ENCODE assay signal across 1 cellular context in the genomic region with DNA sequence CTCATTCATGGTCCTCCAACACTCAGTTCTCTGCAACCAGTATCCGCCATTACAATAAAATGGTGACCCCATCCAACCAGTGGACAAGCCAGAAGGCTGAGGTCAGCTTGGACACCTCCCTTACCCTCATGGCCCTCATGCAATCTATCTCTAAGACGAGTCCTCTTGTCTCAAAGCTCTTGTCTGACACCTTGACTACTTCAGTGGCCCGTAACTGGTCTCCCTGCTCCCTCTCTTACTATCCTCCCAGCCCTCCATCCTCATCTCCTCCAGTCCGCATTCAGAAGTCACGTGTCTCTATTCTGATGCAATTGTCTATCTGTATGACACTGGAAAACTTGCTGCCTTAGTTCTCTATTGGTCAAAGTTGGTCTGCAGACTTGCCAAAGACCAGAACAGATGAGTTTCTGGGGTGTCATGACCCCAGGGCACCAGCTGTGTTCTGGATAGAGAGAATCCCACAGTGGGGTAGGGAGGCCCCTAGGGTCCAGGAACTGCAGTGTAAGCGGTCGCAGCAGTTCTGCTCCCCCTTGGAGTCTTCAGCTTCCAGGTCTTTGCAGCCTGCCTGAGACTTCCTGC.
TF ChIP-seq lines count a peak whose summit lies in the region.

No MANE protein-coding gene starts in this region.

TF ChIP-seq in K562, 482 proteins besides CTCF, POLR2A, EP300 and RAD21 (continued from another document and continues in another):
- no peak for TF ChIP-seq CBX3 (IDR thresholded peaks at IDR 0.05; ENCODE audit: borderline replicate concordance in 1 of 2, low read length in 2 of 2)
- no peak for TF ChIP-seq E2F5 (CRISPR knock-in tag; IDR thresholded peaks at IDR 0.05)
- no peak for TF ChIP-seq PREB (CRISPR knock-in tag; IDR thresholded peaks at IDR 0.05)
- TF ChIP-seq ZNF76 (CRISPR knock-in tag; IDR thresholded peaks at IDR 0.05; ENCODE audit: borderline replicate concordance), result no peak
- TF ChIP-seq TAF9B (IDR thresholded peaks at IDR 0.05; ENCODE audit: partially characterized antibody), result peak; percentile 44
- TF ChIP-seq HCFC1 (IDR thresholded peaks at IDR 0.05; ENCODE audit: low read depth, low read length), result 0 out of 2 replicates have a peak, but pooled peaks have one; percentile 4
- TF ChIP-seq MLX (CRISPR knock-in tag; conservative IDR thresholded peaks at IDR 0.05), result no peak
- TF ChIP-seq E2F3 (CRISPR knock-in tag; IDR thresholded peaks at IDR 0.05), result no peak
- no peak for TF ChIP-seq TEAD1 (CRISPR knock-in tag; IDR thresholded peaks at IDR 0.05)
- TF ChIP-seq NFIC (IDR thresholded peaks at IDR 0.05), result no peak
- TF ChIP-seq SUPT5H (IDR thresholded peaks at IDR 0.05), result no peak
- no peak for TF ChIP-seq MECOM (CRISPR knock-in tag; IDR thresholded peaks at IDR 0.05)
- no peak for TF ChIP-seq TCF7L2 (IDR thresholded peaks at IDR 0.05; ENCODE audit: low read depth, low read length)
- TF ChIP-seq KAT8 (IDR thresholded peaks at IDR 0.05; ENCODE audit: low read depth), result no peak
- TF ChIP-seq ILF3 (IDR thresholded peaks at IDR 0.05; ENCODE audit: borderline replicate concordance), result no peak
- TF ChIP-seq PHF21A (IDR thresholded peaks at IDR 0.05; ENCODE audit: borderline replicate concordance, low read depth), result no peak
- no peak for TF ChIP-seq SREBF1 (IDR thresholded peaks at IDR 0.05; ENCODE audit: borderline replicate concordance, low read depth, low read length)
- no peak for TF ChIP-seq PHTF2 (CRISPR knock-in tag; IDR thresholded peaks at IDR 0.05)
- TF ChIP-seq PRPF4 (IDR thresholded peaks at IDR 0.05; ENCODE audit: insufficient read depth, low read depth, low read length, poor library complexity, severe bottlenecking), result no peak
- no peak for TF ChIP-seq CBX2 (IDR thresholded peaks at IDR 0.05; ENCODE audit: insufficient read depth, low read length, poor library complexity, severe bottlenecking)
- no peak for TF ChIP-seq DIDO1 (tag; IDR thresholded peaks at IDR 0.05; ENCODE audit: low read depth)
- TF ChIP-seq, protein P1, sequence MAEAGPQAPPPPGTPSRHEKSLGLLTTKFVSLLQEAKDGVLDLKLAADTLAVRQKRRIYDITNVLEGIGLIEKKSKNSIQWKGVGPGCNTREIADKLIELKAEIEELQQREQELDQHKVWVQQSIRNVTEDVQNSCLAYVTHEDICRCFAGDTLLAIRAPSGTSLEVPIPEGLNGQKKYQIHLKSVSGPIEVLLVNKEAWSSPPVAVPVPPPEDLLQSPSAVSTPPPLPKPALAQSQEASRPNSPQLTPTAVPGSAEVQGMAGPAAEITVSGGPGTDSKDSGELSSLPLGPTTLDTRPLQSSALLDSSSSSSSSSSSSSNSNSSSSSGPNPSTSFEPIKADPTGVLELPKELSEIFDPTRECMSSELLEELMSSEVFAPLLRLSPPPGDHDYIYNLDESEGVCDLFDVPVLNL (CRISPR knock-in tag; IDR thresholded peaks at IDR 0.05; ENCODE audit: low read depth), result no peak
- no peak for TF ChIP-seq ZNF707 (CRISPR knock-in tag; conservative IDR thresholded peaks at IDR 0.05)
- TF ChIP-seq, protein P2, sequence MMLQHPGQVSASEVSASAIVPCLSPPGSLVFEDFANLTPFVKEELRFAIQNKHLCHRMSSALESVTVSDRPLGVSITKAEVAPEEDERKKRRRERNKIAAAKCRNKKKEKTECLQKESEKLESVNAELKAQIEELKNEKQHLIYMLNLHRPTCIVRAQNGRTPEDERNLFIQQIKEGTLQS (IDR thresholded peaks at IDR 0.05), result peak; percentile 96
- TF ChIP-seq, protein P2 (CRISPR knock-in tag; conservative IDR thresholded peaks at IDR 0.05), result no peak
- no peak for TF ChIP-seq KAT7 (CRISPR knock-in tag; IDR thresholded peaks at IDR 0.05; ENCODE audit: borderline replicate concordance)
- no peak for TF ChIP-seq SMARCA5 (IDR thresholded peaks at IDR 0.05)
- TF ChIP-seq CBX8 (IDR thresholded peaks at IDR 0.05; ENCODE audit: borderline replicate concordance, extremely low read depth, low read depth, low read length, poor library complexity, severe bottlenecking), result no peak
- TF ChIP-seq PPARD (CRISPR knock-in tag; IDR thresholded peaks at IDR 0.05), result no peak
- peak; percentile 69 for TF ChIP-seq JUND (IDR thresholded peaks at IDR 0.05; ENCODE audit: borderline replicate concordance, low read depth, low read length)
- peak; percentile 66; the same call in 1 of the 3 replicates for TF ChIP-seq JUND (tag; IDR thresholded peaks at IDR 0.05; ENCODE audit: borderline replicate concordance, low read depth, low read length)
- no peak for TF ChIP-seq THRAP3 (IDR thresholded peaks at IDR 0.05; ENCODE audit: borderline replicate concordance)
- no peak for TF ChIP-seq MYBL2 (IDR thresholded peaks at IDR 0.05; ENCODE audit: low read depth)
- TF ChIP-seq MYBL2 (CRISPR knock-in tag; IDR thresholded peaks at IDR 0.05; ENCODE audit: borderline replicate concordance), result no peak
- TF ChIP-seq ZNF174 (CRISPR knock-in tag; IDR thresholded peaks at IDR 0.05), result no peak
- TF ChIP-seq ZZZ3 (IDR thresholded peaks at IDR 0.05), result no peak
- TF ChIP-seq ZNF280A (IDR thresholded peaks at IDR 0.05; ENCODE audit: low read depth, partially characterized antibody), result no peak
- TF ChIP-seq GATA2 (CRISPR knock-in tag; IDR thresholded peaks at IDR 0.05), result no peak
- TF ChIP-seq CREBBP (IDR thresholded peaks at IDR 0.05; ENCODE audit: low read depth, low read length), result no peak
- no peak for TF ChIP-seq REST (CRISPR knock-in tag; IDR thresholded peaks at IDR 0.05; ENCODE audit: low read depth)
- no peak for TF ChIP-seq SETDB1 (IDR thresholded peaks at IDR 0.05; ENCODE audit: low read length)
- no peak for TF ChIP-seq PTBP1 (IDR thresholded peaks at IDR 0.05; ENCODE audit: low read depth, low read length)
- no peak for TF ChIP-seq SRSF9 (IDR thresholded peaks at IDR 0.05; ENCODE audit: borderline replicate concordance, low read depth, low read length)
- no peak for TF ChIP-seq ZBED1 (IDR thresholded peaks at IDR 0.05)
- TF ChIP-seq TAL1 (IDR thresholded peaks at IDR 0.05), result no peak
- TF ChIP-seq, protein P3, sequence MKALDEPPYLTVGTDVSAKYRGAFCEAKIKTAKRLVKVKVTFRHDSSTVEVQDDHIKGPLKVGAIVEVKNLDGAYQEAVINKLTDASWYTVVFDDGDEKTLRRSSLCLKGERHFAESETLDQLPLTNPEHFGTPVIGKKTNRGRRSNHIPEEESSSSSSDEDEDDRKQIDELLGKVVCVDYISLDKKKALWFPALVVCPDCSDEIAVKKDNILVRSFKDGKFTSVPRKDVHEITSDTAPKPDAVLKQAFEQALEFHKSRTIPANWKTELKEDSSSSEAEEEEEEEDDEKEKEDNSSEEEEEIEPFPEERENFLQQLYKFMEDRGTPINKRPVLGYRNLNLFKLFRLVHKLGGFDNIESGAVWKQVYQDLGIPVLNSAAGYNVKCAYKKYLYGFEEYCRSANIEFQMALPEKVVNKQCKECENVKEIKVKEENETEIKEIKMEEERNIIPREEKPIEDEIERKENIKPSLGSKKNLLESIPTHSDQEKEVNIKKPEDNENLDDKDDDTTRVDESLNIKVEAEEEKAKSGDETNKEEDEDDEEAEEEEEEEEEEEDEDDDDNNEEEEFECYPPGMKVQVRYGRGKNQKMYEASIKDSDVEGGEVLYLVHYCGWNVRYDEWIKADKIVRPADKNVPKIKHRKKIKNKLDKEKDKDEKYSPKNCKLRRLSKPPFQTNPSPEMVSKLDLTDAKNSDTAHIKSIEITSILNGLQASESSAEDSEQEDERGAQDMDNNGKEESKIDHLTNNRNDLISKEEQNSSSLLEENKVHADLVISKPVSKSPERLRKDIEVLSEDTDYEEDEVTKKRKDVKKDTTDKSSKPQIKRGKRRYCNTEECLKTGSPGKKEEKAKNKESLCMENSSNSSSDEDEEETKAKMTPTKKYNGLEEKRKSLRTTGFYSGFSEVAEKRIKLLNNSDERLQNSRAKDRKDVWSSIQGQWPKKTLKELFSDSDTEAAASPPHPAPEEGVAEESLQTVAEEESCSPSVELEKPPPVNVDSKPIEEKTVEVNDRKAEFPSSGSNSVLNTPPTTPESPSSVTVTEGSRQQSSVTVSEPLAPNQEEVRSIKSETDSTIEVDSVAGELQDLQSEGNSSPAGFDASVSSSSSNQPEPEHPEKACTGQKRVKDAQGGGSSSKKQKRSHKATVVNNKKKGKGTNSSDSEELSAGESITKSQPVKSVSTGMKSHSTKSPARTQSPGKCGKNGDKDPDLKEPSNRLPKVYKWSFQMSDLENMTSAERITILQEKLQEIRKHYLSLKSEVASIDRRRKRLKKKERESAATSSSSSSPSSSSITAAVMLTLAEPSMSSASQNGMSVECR (CRISPR knock-in tag; IDR thresholded peaks at IDR 0.05), result peak; percentile 49; the same call in 1 of the 2 replicates
- TF ChIP-seq KLF10 (CRISPR knock-in tag; IDR thresholded peaks at IDR 0.05), result no peak
- no peak for TF ChIP-seq MTA2 (IDR thresholded peaks at IDR 0.05; ENCODE audit: low read depth)
- TF ChIP-seq ZBTB8A (IDR thresholded peaks at IDR 0.05; ENCODE audit: partially characterized antibody), result no peak
- no peak for TF ChIP-seq ASH1L (IDR thresholded peaks at IDR 0.05; ENCODE audit: borderline replicate concordance, low read depth, partially characterized antibody)
- no peak for TF ChIP-seq ADNP (tag; IDR thresholded peaks at IDR 0.05)
- no peak for TF ChIP-seq HMGXB4 (CRISPR knock-in tag; IDR thresholded peaks at IDR 0.05)
